Comparison of ENCODE assay signal across 1 cellular context in the genomic region with DNA sequence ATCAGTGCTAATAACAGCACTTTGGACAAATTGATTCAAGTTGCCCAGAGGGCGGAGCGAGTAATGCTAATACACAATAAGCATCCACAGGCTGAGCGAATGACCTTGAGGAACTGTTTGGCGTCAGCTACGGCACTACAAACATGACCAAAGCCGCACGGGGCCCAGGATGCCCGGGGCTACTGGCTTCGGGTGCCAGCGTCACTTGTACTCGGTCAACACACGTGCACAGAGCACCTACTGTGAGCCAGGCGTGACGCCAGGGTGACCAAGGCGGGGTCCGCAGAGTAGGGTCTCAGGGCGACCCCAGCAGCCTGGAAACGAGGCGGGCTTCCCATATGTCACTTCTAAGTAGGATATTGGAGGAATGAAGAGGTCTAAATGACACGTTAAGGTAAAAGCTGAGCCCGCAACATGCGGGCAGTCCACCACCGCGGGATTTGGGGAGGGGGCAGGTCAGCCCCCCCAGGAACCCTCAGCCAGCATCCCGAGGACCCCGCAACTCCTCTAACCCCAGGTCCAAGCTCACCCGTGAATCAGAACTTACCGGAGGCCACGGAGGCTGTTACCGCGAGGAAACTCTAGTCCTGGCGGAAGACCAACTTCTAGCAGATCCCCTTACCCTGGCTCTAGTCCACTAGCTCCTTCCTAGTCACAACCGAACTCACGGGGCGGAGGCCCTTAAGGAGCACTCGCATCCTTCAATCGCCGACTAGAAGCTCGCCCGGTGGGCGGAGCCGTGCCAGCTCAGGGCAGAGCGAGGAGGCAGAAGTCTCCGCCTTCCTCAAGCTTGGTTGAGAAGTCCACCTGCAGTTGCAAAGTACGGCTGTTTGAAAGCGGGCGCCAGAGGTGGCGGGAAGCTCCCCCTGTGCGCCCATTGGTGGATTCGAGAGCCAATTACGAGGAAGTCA.
TF ChIP-seq lines count a peak whose summit lies in the region.

A gene with protein sequence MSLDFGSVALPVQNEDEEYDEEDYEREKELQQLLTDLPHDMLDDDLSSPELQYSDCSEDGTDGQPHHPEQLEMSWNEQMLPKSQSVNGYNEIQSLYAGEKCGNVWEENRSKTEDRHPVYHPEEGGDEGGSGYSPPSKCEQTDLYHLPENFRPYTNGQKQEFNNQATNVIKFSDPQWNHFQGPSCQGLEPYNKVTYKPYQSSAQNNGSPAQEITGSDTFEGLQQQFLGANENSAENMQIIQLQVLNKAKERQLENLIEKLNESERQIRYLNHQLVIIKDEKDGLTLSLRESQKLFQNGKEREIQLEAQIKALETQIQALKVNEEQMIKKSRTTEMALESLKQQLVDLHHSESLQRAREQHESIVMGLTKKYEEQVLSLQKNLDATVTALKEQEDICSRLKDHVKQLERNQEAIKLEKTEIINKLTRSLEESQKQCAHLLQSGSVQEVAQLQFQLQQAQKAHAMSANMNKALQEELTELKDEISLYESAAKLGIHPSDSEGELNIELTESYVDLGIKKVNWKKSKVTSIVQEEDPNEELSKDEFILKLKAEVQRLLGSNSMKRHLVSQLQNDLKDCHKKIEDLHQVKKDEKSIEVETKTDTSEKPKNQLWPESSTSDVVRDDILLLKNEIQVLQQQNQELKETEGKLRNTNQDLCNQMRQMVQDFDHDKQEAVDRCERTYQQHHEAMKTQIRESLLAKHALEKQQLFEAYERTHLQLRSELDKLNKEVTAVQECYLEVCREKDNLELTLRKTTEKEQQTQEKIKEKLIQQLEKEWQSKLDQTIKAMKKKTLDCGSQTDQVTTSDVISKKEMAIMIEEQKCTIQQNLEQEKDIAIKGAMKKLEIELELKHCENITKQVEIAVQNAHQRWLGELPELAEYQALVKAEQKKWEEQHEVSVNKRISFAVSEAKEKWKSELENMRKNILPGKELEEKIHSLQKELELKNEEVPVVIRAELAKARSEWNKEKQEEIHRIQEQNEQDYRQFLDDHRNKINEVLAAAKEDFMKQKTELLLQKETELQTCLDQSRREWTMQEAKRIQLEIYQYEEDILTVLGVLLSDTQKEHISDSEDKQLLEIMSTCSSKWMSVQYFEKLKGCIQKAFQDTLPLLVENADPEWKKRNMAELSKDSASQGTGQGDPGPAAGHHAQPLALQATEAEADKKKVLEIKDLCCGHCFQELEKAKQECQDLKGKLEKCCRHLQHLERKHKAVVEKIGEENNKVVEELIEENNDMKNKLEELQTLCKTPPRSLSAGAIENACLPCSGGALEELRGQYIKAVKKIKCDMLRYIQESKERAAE (N-terminal part only) (minus strand): TSS at position 656 of the 911 bp plus-strand sequence. CDS start 5,420 bp downstream, outside the sequence.

TF ChIP-seq in HepG2, 621 proteins besides CTCF, POLR2A, EP300 and RAD21 (continues in another document):
- TF ChIP-seq GLI4 (CRISPR knock-in tag; IDR thresholded peaks at IDR 0.05; ENCODE audit: borderline replicate concordance) = no peak
- TF ChIP-seq ZNF577 (CRISPR knock-in tag; IDR thresholded peaks at IDR 0.05; ENCODE audit: borderline replicate concordance, low read depth) = no peak
- TF ChIP-seq ZNF382 (CRISPR knock-in tag; IDR thresholded peaks at IDR 0.05; ENCODE audit: borderline replicate concordance) = no peak
- no peak for TF ChIP-seq SMAD1 (CRISPR knock-in tag; IDR thresholded peaks at IDR 0.05; ENCODE audit: borderline replicate concordance, low read depth)
- TF ChIP-seq ZNF841 (CRISPR knock-in tag; IDR thresholded peaks at IDR 0.05; ENCODE audit: borderline replicate concordance) = no peak
- TF ChIP-seq MIER2 (CRISPR knock-in tag; IDR thresholded peaks at IDR 0.05) = no peak
- no peak for TF ChIP-seq ZNF670 (CRISPR knock-in tag; IDR thresholded peaks at IDR 0.05; ENCODE audit: borderline replicate concordance)
- TF ChIP-seq KDM5A (IDR thresholded peaks at IDR 0.05; ENCODE audit: borderline replicate concordance, low read length) = peak; percentile 60
- TF ChIP-seq, protein P1, sequence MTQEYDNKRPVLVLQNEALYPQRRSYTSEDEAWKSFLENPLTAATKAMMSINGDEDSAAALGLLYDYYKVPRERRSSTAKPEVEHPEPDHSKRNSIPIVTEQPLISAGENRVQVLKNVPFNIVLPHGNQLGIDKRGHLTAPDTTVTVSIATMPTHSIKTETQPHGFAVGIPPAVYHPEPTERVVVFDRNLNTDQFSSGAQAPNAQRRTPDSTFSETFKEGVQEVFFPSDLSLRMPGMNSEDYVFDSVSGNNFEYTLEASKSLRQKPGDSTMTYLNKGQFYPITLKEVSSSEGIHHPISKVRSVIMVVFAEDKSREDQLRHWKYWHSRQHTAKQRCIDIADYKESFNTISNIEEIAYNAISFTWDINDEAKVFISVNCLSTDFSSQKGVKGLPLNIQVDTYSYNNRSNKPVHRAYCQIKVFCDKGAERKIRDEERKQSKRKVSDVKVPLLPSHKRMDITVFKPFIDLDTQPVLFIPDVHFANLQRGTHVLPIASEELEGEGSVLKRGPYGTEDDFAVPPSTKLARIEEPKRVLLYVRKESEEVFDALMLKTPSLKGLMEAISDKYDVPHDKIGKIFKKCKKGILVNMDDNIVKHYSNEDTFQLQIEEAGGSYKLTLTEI (CRISPR knock-in tag; conservative IDR thresholded peaks at IDR 0.05) = no peak
- no peak for TF ChIP-seq ARHGAP35 (CRISPR knock-in tag; IDR thresholded peaks at IDR 0.05; ENCODE audit: borderline replicate concordance)
- TF ChIP-seq CEBPB (IDR thresholded peaks at IDR 0.05; ENCODE audit: borderline replicate concordance, low read depth, low read length) = no peak
- peak; percentile 44; the same call in 1 of the 2 replicates for TF ChIP-seq CHD2 (IDR thresholded peaks at IDR 0.05; ENCODE audit: low read depth, low read length)
- TF ChIP-seq ZNF761 (CRISPR knock-in tag; conservative IDR thresholded peaks at IDR 0.05) = 0 out of 2 replicates have a peak, but pooled peaks have one; percentile 64
- TF ChIP-seq IKZF4 (CRISPR knock-in tag; IDR thresholded peaks at IDR 0.05; ENCODE audit: borderline replicate concordance, low read depth, not compliant biosample characterization) = no peak
- TF ChIP-seq, protein P2, sequence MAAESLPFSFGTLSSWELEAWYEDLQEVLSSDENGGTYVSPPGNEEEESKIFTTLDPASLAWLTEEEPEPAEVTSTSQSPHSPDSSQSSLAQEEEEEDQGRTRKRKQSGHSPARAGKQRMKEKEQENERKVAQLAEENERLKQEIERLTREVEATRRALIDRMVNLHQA (CRISPR knock-in tag; IDR thresholded peaks at IDR 0.05) = no peak
- TF ChIP-seq PTBP1 (IDR thresholded peaks at IDR 0.05; ENCODE audit: low read depth, low read length, poor library complexity, severe bottlenecking) = no peak
- TF ChIP-seq, protein P3, sequence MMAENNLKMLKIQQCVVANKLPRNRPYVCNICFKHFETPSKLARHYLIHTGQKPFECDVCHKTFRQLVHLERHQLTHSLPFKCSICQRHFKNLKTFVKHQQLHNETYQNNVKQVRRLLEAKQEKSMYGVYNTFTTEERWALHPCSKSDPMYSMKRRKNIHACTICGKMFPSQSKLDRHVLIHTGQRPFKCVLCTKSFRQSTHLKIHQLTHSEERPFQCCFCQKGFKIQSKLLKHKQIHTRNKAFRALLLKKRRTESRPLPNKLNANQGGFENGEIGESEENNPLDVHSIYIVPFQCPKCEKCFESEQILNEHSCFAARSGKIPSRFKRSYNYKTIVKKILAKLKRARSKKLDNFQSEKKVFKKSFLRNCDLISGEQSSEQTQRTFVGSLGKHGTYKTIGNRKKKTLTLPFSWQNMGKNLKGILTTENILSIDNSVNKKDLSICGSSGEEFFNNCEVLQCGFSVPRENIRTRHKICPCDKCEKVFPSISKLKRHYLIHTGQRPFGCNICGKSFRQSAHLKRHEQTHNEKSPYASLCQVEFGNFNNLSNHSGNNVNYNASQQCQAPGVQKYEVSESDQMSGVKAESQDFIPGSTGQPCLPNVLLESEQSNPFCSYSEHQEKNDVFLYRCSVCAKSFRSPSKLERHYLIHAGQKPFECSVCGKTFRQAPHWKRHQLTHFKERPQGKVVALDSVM (CRISPR knock-in tag; IDR thresholded peaks at IDR 0.05) = no peak
- TF ChIP-seq, protein P4, sequence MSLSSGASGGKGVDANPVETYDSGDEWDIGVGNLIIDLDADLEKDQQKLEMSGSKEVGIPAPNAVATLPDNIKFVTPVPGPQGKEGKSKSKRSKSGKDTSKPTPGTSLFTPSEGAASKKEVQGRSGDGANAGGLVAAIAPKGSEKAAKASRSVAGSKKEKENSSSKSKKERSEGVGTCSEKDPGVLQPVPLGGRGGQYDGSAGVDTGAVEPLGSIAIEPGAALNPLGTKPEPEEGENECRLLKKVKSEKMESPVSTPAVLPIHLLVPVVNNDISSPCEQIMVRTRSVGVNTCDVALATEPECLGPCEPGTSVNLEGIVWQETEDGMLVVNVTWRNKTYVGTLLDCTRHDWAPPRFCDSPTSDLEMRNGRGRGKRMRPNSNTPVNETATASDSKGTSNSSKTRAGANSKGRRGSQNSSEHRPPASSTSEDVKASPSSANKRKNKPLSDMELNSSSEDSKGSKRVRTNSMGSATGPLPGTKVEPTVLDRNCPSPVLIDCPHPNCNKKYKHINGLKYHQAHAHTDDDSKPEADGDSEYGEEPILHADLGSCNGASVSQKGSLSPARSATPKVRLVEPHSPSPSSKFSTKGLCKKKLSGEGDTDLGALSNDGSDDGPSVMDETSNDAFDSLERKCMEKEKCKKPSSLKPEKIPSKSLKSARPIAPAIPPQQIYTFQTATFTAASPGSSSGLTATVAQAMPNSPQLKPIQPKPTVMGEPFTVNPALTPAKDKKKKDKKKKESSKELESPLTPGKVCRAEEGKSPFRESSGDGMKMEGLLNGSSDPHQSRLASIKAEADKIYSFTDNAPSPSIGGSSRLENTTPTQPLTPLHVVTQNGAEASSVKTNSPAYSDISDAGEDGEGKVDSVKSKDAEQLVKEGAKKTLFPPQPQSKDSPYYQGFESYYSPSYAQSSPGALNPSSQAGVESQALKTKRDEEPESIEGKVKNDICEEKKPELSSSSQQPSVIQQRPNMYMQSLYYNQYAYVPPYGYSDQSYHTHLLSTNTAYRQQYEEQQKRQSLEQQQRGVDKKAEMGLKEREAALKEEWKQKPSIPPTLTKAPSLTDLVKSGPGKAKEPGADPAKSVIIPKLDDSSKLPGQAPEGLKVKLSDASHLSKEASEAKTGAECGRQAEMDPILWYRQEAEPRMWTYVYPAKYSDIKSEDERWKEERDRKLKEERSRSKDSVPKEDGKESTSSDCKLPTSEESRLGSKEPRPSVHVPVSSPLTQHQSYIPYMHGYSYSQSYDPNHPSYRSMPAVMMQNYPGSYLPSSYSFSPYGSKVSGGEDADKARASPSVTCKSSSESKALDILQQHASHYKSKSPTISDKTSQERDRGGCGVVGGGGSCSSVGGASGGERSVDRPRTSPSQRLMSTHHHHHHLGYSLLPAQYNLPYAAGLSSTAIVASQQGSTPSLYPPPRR (CRISPR knock-in tag; IDR thresholded peaks at IDR 0.05; ENCODE audit: borderline replicate concordance) = 0 out of 2 replicates have a peak, but pooled peaks have one; percentile 25
- no peak for TF ChIP-seq ZNF558 (CRISPR knock-in tag; IDR thresholded peaks at IDR 0.05; ENCODE audit: borderline replicate concordance)
- TF ChIP-seq ZNF225 (CRISPR knock-in tag; IDR thresholded peaks at IDR 0.05) = no peak
- TF ChIP-seq, protein P5, sequence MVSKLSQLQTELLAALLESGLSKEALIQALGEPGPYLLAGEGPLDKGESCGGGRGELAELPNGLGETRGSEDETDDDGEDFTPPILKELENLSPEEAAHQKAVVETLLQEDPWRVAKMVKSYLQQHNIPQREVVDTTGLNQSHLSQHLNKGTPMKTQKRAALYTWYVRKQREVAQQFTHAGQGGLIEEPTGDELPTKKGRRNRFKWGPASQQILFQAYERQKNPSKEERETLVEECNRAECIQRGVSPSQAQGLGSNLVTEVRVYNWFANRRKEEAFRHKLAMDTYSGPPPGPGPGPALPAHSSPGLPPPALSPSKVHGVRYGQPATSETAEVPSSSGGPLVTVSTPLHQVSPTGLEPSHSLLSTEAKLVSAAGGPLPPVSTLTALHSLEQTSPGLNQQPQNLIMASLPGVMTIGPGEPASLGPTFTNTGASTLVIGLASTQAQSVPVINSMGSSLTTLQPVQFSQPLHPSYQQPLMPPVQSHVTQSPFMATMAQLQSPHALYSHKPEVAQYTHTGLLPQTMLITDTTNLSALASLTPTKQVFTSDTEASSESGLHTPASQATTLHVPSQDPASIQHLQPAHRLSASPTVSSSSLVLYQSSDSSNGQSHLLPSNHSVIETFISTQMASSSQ (IDR thresholded peaks at IDR 0.05; ENCODE audit: low read depth) = no peak
- TF ChIP-seq, protein P5 (CRISPR knock-in tag; IDR thresholded peaks at IDR 0.05; ENCODE audit: borderline replicate concordance) = peak; percentile 48; the same call in 1 of the 2 replicates
- TF ChIP-seq, protein P6, sequence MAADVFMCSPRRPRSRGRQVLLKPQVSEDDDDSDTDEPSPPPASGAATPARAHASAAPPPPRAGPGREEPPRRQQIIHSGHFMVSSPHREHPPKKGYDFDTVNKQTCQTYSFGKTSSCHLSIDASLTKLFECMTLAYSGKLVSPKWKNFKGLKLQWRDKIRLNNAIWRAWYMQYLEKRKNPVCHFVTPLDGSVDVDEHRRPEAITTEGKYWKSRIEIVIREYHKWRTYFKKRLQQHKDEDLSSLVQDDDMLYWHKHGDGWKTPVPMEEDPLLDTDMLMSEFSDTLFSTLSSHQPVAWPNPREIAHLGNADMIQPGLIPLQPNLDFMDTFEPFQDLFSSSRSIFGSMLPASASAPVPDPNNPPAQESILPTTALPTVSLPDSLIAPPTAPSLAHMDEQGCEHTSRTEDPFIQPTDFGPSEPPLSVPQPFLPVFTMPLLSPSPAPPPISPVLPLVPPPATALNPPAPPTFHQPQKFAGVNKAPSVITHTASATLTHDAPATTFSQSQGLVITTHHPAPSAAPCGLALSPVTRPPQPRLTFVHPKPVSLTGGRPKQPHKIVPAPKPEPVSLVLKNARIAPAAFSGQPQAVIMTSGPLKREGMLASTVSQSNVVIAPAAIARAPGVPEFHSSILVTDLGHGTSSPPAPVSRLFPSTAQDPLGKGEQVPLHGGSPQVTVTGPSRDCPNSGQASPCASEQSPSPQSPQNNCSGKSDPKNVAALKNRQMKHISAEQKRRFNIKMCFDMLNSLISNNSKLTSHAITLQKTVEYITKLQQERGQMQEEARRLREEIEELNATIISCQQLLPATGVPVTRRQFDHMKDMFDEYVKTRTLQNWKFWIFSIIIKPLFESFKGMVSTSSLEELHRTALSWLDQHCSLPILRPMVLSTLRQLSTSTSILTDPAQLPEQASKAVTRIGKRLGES (CRISPR knock-in tag; IDR thresholded peaks at IDR 0.05; ENCODE audit: borderline replicate concordance) = no peak
- no peak for TF ChIP-seq ARNT2 (CRISPR knock-in tag; IDR thresholded peaks at IDR 0.05; ENCODE audit: low read depth)
- TF ChIP-seq ZFX (CRISPR knock-in tag; IDR thresholded peaks at IDR 0.05; ENCODE audit: low read depth) = peak; percentile 30; the same call in 1 of the 2 replicates
- TF ChIP-seq NR2C2 (CRISPR knock-in tag; IDR thresholded peaks at IDR 0.05; ENCODE audit: borderline replicate concordance) = peak; percentile 57
- TF ChIP-seq IRX3 (CRISPR knock-in tag; IDR thresholded peaks at IDR 0.05; ENCODE audit: borderline replicate concordance, low read depth) = no peak
